ENCODE assay signal across 9 cellular contexts in the genomic region with DNA sequence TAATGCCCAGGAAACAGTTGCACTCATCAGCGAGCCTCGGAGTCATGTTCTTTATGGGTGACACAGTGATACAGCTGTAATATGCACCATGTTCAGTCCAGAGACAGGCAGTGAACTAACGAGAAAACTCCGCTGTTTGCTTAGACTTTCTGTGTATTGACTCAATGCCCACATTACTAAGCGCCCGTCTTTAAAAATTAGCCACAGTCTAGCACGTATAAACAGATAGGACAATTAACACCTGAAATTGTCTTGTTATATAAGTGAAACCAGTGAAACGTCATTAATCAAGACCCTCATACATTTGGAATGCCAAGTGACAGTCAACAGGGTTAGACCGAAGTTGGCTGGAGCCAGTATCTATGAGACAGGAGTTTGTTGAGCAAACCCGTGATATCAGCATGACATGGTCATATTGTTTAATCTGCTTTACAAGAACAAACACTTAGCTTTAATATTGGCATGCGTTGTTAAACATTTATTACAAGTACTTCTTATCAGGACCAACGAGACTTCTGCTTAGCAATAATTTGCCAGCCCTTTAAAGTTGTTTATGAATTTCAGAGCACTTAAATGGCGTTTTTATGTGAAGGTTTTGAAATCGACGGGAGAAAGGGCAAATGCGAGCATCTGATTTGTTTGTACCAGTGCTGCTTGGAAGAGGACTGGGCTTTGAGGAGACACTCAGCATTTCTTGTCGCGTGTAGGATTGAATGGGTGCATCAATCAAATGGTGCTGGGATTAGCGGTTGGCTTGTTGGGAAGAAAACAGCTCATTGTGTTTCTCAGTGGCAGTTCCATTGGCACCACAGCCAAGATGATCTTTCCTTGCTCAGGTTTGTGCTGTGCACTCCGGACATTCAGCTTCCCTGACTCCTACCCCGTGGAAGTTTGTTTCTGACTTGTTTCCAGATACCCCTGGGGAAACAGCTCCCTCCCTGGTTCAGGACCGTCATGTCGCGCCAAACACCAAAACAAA. TPM values are rescaled to one million over a fixed set of nuclear protein-coding genes. Genes with fewer than 3 reads are reported as not detected.
DNase-seq lines count a peak whose midpoint lies in the region; ATAC-seq and TF ChIP-seq lines count a peak whose summit lies in the region.
"Had no signal": no experiment of that assay in that cellular context is flagged by ENCODE, and none has a peak within 500 bp of the region (broad histone marks: within the 10 kb centered on the region; RNA-seq: fewer than 3 reads in every experiment).

No MANE protein-coding gene starts in this region.

- H3K9me3 Mint-ChIP-seq in activated T-cell treated with anti-CD3 and anti-CD28 coated beads, Interleukin-2, amount 50 U/mL, for 72 hours, result no peaks in the 10 kb centered on the region
- no peaks in the 10 kb centered on the region for H3K9me3 Mint-ChIP-seq in chondrocyte (ENCODE audit: low read depth)
- peaks cover 0 to 3% (median 0%) of the 10 kb centered on the region in 11 donors for H3K9me3 Mint-ChIP-seq in naive thymus-derived CD4-positive, alpha-beta T cell

- no peak for DNase-seq in activated T-cell treated with anti-CD3 and anti-CD28 coated beads, Interleukin-2, amount 50 U/mL, for 72 hours
- DNase-seq in activated T-cell treated with anti-CD3 and anti-CD28 coated beads, Interleukin-2, amount 50 U/mL, for 1 hour, result no peak
- peak; percentile 49 for DNase-seq in SHP77 treated with DMSO at 0.1 percent for 48 hours (lab: John Stamatoyannopoulos, UW)
- no peak for DNase-seq in right atrium auricular region (ENCODE audit: low spot score)
- DNase-seq in upper lobe of right lung, result no peak
- no peak for DNase-seq in chondrocyte (ENCODE audit: low spot score)
- no peak for DNase-seq in naive thymus-derived CD4-positive, alpha-beta T cell
- DNase-seq: activated gamma-delta T cell had no signal

- CTCF ChIA-PET in naive thymus-derived CD4-positive, alpha-beta T cell (lab: Charles Lee), result no interaction called here

- no peak overlapping the region for H3K4me3 ChIP-seq in right atrium auricular region
- no peak overlapping the region for H3K4me3 ChIP-seq in upper lobe of right lung
- no peak overlapping the region for H3K4me3 ChIP-seq in naive thymus-derived CD4-positive, alpha-beta T cell (ENCODE audit: low read length)

- TF ChIP-seq CTCF in right atrium auricular region (IDR thresholded peaks at IDR 0.05), result no peak
- TF ChIP-seq CTCF in upper lobe of right lung (IDR thresholded peaks at IDR 0.05), result no peak
- no peak for TF ChIP-seq CTCF in chondrocyte (IDR thresholded peaks at IDR 0.05)

- H3K4me1 ChIP-seq in right atrium auricular region (no peaks in the 10 kb centered on the region), upper lobe of right lung (no peaks in the 10 kb centered on the region)
- peaks cover 0 to 6% of the 10 kb centered on the region in 2 donors for H3K4me1 ChIP-seq in naive thymus-derived CD4-positive, alpha-beta T cell (ENCODE audit: control insufficient read depth in 2 of 2, insufficient read depth in 2 of 2, low read length in 2 of 2)

- H3K36me3 ChIP-seq in right atrium auricular region, result no peaks in the 10 kb centered on the region
- H3K36me3 ChIP-seq in upper lobe of right lung, result no peaks in the 10 kb centered on the region
- H3K36me3 ChIP-seq in naive thymus-derived CD4-positive, alpha-beta T cell (ENCODE audit: control insufficient read depth in 2 of 3, insufficient read depth in 3 of 3, low read length in 3 of 3), result peaks cover 0 to 12% (median 0%) of the 10 kb centered on the region in 3 experiments

- no peaks in the 10 kb centered on the region for H3K36me3 Mint-ChIP-seq in activated T-cell treated with anti-CD3 and anti-CD28 coated beads, Interleukin-2, amount 50 U/mL, for 72 hours (ENCODE audit: insufficient read depth in 2 of 2)
- peaks cover 13% of the 10 kb centered on the region for H3K36me3 Mint-ChIP-seq in chondrocyte (ENCODE audit: low read depth)
- H3K36me3 Mint-ChIP-seq in naive thymus-derived CD4-positive, alpha-beta T cell, result peaks cover 4 to 43% (median 22%) of the 10 kb centered on the region in 5 donors

- H3K9me3 ChIP-seq in right atrium auricular region (no peaks in the 10 kb centered on the region), upper lobe of right lung (no peaks in the 10 kb centered on the region)
- H3K9me3 ChIP-seq in naive thymus-derived CD4-positive, alpha-beta T cell (ENCODE audit: control insufficient read depth in 2 of 3, low read length in 3 of 3), result no peaks in the 10 kb centered on the region

- peak overlapping the region; percentile 52 to 57 for H3K27ac ChIP-seq in right atrium auricular region
- H3K27ac ChIP-seq in upper lobe of right lung, result no peak overlapping the region
- no peak overlapping the region for H3K27ac ChIP-seq in naive thymus-derived CD4-positive, alpha-beta T cell (ENCODE audit: low read depth, low read length)

- intact Hi-C loops in upper lobe of right lung (cut with DNase I), result no loop called here
- intact Hi-C loops in naive thymus-derived CD4-positive, alpha-beta T cell (cut with micrococcal nuclease), result no loop called here

- no peaks in the 10 kb centered on the region for H3K27me3 ChIP-seq in right atrium auricular region
- peaks cover 4% of the 10 kb centered on the region for H3K27me3 ChIP-seq in upper lobe of right lung
- H3K27me3 ChIP-seq in naive thymus-derived CD4-positive, alpha-beta T cell (ENCODE audit: control insufficient read depth in 2 of 2, insufficient read depth in 2 of 2, low read length in 2 of 2), result no peaks in the 10 kb centered on the region

- peak overlapping the region; percentile 17 for H3K27ac Mint-ChIP-seq in activated T-cell treated with anti-CD3 and anti-CD28 coated beads, Interleukin-2, amount 50 U/mL, for 72 hours
- H3K27ac Mint-ChIP-seq in chondrocyte (ENCODE audit: unreplicated experiment), result no peak overlapping the region
- peak overlapping the region in 2 of 9 donors; percentile 37 to 71 for H3K27ac Mint-ChIP-seq in naive thymus-derived CD4-positive, alpha-beta T cell

- POLR2A ChIA-PET in naive thymus-derived CD4-positive, alpha-beta T cell (lab: Charles Lee), result no interaction called here

- peak overlapping the region in 1 of 2 donors; percentile 29 for H3K4me3 Mint-ChIP-seq in activated T-cell treated with anti-CD3 and anti-CD28 coated beads, Interleukin-2, amount 50 U/mL, for 72 hours
- no peak overlapping the region for H3K4me3 Mint-ChIP-seq in chondrocyte (ENCODE audit: unreplicated experiment)
- H3K4me3 Mint-ChIP-seq in naive thymus-derived CD4-positive, alpha-beta T cell, result no peak overlapping the region

- no peak for ATAC-seq in activated T-cell treated with anti-CD3 and anti-CD28 coated beads, Interleukin-2, amount 50 U/mL, for 72 hours (replicated peaks in 1 of 2)
- ATAC-seq in upper lobe of right lung (peak; percentile 75), GM18907 (IDR thresholded peaks at IDR 0.05; ENCODE audit: unreplicated experiment) (no peak)
- no peak for ATAC-seq in naive thymus-derived CD4-positive, alpha-beta T cell

- H3K4me1 Mint-ChIP-seq in activated T-cell treated with anti-CD3 and anti-CD28 coated beads, Interleukin-2, amount 50 U/mL, for 72 hours (ENCODE audit: low read depth), result peaks cover 79% of the 10 kb centered on the region
- peaks cover 11% of the 10 kb centered on the region for H3K4me1 Mint-ChIP-seq in chondrocyte (ENCODE audit: low read depth)
- peaks cover 22 to 45% (median 27%) of the 10 kb centered on the region in 7 donors for H3K4me1 Mint-ChIP-seq in naive thymus-derived CD4-positive, alpha-beta T cell

- H3K27me3 Mint-ChIP-seq in activated T-cell treated with anti-CD3 and anti-CD28 coated beads, Interleukin-2, amount 50 U/mL, for 72 hours (ENCODE audit: low read depth), result peaks cover 5% of the 10 kb centered on the region
- no peaks in the 10 kb centered on the region for H3K27me3 Mint-ChIP-seq in chondrocyte (ENCODE audit: low read depth)
- peaks cover 0 to 5% (median 0%) of the 10 kb centered on the region in 5 donors for H3K27me3 Mint-ChIP-seq in naive thymus-derived CD4-positive, alpha-beta T cell

RNA-seq across cellular contexts. Expression of a gene that starts 56.3 kb away (rescaled TPM):
- total RNA-seq in activated T-cell treated with anti-CD3 and anti-CD28 coated beads, Interleukin-2, amount 50 U/mL, for 72 hours, result 10 to 100 TPM; 19.9 to 25.3 TPM
- 10 to 100 TPM; 24.5 to 27.2 TPM for total RNA-seq in right atrium auricular region
- total RNA-seq in upper lobe of right lung, result 17.1 TPM
- total RNA-seq in chondrocyte, result 31.2 to 36.3 TPM (median 34.7 TPM) in 3 replicates
- total RNA-seq in naive thymus-derived CD4-positive, alpha-beta T cell, result 10 to 100 TPM; 12.5 to 43.2 (median 18.7) TPM
- 10 to 100 TPM; 14.9 to 18.6 TPM for polyA plus RNA-seq in naive thymus-derived CD4-positive, alpha-beta T cell

Comparison
In these comparisons a context has a peak if more than half of its experiments do, and no peak if none do; other contexts are left out.
1. H3K27ac ChIP-seq: peak in right atrium auricular region (2 of 2); none in upper lobe of right lung (single experiment) and naive thymus-derived CD4-positive, alpha-beta T cell (single experiment).